ENCODE assay signal across 8 cellular contexts in genomic region chr6:166627039-166627874, GRCh38. TPM values are rescaled to one million over a fixed set of nuclear protein-coding genes. Genes with fewer than 3 reads are reported as not detected.
DNase-seq lines count a peak whose midpoint lies in the region; ATAC-seq and TF ChIP-seq lines count a peak whose summit lies in the region.

TSS of gene RPS6KA2 (minus strand) at chr6:166627251. CDS start at chr6:166627019, 232 bp downstream.

- H4K20me1 ChIP-seq in OCI-LY7 (ENCODE audit: insufficient read depth, low read length): no peaks in the 10 kb centered on the region

- no peaks in the 10 kb centered on the region for H3K9me2 ChIP-seq in OCI-LY7 (ENCODE audit: insufficient read depth, low read length)

- BruUV-seq in OCI-LY7 (replicated peaks; lab: Mats Ljungman, UMichigan): no TSS peak

- peak; percentile 89 for ATAC-seq in GM21526 (IDR thresholded peaks at IDR 0.05; ENCODE audit: low FRiP score, unreplicated experiment)

- no peak for TF ChIP-seq CTCF in OCI-LY7 (conservative IDR thresholded peaks at IDR 0.05; ENCODE audit: low read length)

- H3K4me3 ChIP-seq in OCI-LY7 (ENCODE audit: low read depth, low read length, poor library complexity, severe bottlenecking): peak within 1 kb of the TSS; percentile 70

- H3K27ac ChIP-seq in OCI-LY7 (ENCODE audit: low read depth, low read length, poor library complexity, severe bottlenecking): no peak within 1 kb of the TSS

- no peaks in the 10 kb centered on the region for H3K9me3 ChIP-seq in OCI-LY7 (ENCODE audit: low read length)

- POLR2A ChIA-PET in OCI-LY7 (lab: Charles Lee): interaction anchor here (0.6 to 1.0 kb wide), 4 partner anchors 39 to 167 kb away, joined by 3 to 6 read pairs (median 4); no protein-coding TSS in a partner anchor

- H2AFZ ChIP-seq in OCI-LY7 (ENCODE audit: low read length): peak within 1 kb of the TSS; percentile 65; the same call in 1 of the 2 replicates

- H3K4me2 ChIP-seq in OCI-LY7 (ENCODE audit: low read length): peak within 1 kb of the TSS; percentile 91

- H3K4me1 ChIP-seq in OCI-LY7 (ENCODE audit: insufficient read depth, low read length, poor library complexity, severe bottlenecking): peaks cover 6% of the 10 kb centered on the region

- CTCF ChIA-PET in OCI-LY7 (lab: Charles Lee; ENCODE audit: unreplicated experiment): interaction anchor here (0.6 to 0.8 kb wide), 2 partner anchors 39 to 649 kb away, joined by 6 to 7 read pairs; no protein-coding TSS in a partner anchor

- intact Hi-C loops in OCI-LY7 (cut with micrococcal nuclease; ENCODE audit: unreplicated experiment): loop anchor here (1.0 to 2.0 kb wide), 2 partner anchors 39 to 166 kb away; no protein-coding TSS in a partner anchor

- DNase-seq in DMS 273 treated with DMSO at 0.1 percent for 48 hours (lab: John Stamatoyannopoulos, UW): peak; percentile 98
- peak; percentile 96 for DNase-seq in HuH-7 (ENCODE audit: low spot score)
- peak; percentile 98 for DNase-seq in OCI-LY7 (ENCODE audit: low spot score)
- DNase-seq in activated T-cell treated with anti-CD3 and anti-CD28 coated beads for 4 hours: peak; percentile 99
- DNase-seq in epidermal melanocyte (ENCODE audit: insufficient read length, low spot score): peak; percentile 87
- peak; percentile 96 for DNase-seq in middle frontal gyrus (ENCODE audit: extremely low spot score, low spot score)
- peak; percentile 99 to 100 for DNase-seq in stimulated activated CD8-positive, alpha-beta memory T cell treated with anti-CD3 and anti-CD28 coated beads, Interleukin-2, amount 100 ng/mL, for 1 hour (ENCODE audit: low read depth in 2 of 2)

- no peaks in the 10 kb centered on the region for H3K36me3 ChIP-seq in OCI-LY7 (ENCODE audit: insufficient read depth, low read length)

- no peaks in the 10 kb centered on the region for H3K79me2 ChIP-seq in OCI-LY7 (ENCODE audit: insufficient read depth, low read depth, low read length)

RNA-seq across cellular contexts. Expression of gene RPS6KA2, which starts in this region (rescaled TPM):
- 0.69 and 1.6 TPM in 2 replicates for total RNA-seq in OCI-LY7 (2014; rRNA removed; shearing (Covaris generic))
- total RNA-seq in OCI-LY7 (2022): 1.5 and 1.9 TPM in 2 replicates
